In genomic region chr22:40716116-40716515, GRCh38 we compare ENCODE assay signal across 1 cellular context.
TF ChIP-seq lines count a peak whose summit lies in the region.

No MANE protein-coding gene starts in this region.

TF ChIP-seq in WTC11, 78 proteins besides CTCF, POLR2A, EP300 and RAD21 (continued from another document):
- TF ChIP-seq STAT6 (CRISPR knock-in tag; conservative IDR thresholded peaks at IDR 0.05; ENCODE audit: low read depth) (no peak), FOXP4 (CRISPR knock-in tag; IDR thresholded peaks at IDR 0.05) (no peak), ZNF317 (CRISPR knock-in tag; IDR thresholded peaks at IDR 0.05; ENCODE audit: borderline replicate concordance, low read depth) (no peak), MLX (CRISPR knock-in tag; IDR thresholded peaks at IDR 0.05) (no peak)
